1 cellular context compared by ENCODE assay signal in the genomic region with DNA sequence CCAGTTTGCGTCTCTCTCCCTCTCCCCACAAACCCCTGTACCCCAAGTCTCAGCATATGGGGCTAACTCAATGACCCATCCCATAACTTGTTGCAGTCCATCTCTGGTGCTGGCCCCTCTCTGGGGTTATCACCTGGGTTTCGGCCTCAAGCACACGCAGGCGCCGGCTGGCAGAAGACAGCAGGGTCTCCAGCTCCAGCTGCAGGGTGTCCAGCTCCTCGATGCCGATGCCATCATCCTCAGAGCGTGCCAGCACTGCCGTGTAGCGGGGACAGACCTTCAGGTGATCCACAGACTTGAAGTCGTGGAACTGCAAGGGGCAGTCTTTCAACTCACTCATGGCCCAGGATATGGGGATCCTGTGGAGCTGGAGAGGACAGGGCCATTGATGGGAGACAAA.
TF ChIP-seq lines count a peak whose summit lies in the region.

No MANE protein-coding gene starts in this region.

TF ChIP-seq in endothelial cell of umbilical vein, 7 proteins besides CTCF, POLR2A, EP300 and RAD21:
- TF ChIP-seq GATA2 (IDR thresholded peaks at IDR 0.05; ENCODE audit: insufficient read depth, insufficient read length, low read depth, low read length) (no peak), JUN (IDR thresholded peaks at IDR 0.05; ENCODE audit: borderline replicate concordance, insufficient read depth, insufficient read length, low read depth) (no peak), FOS (IDR thresholded peaks at IDR 0.05; ENCODE audit: borderline replicate concordance, insufficient read depth, low read length) (no peak), POLR2AphosphoS5 (IDR thresholded peaks at IDR 0.05; ENCODE audit: insufficient read depth, low read depth, low read length) (no peak), EZH2 (IDR thresholded peaks at IDR 0.05; ENCODE audit: borderline replicate concordance, low read depth, low read length, severe bottlenecking) (no peak), MYC (IDR thresholded peaks at IDR 0.05; ENCODE audit: low read depth, low read length) (no peak)
- TF ChIP-seq, protein P1, sequence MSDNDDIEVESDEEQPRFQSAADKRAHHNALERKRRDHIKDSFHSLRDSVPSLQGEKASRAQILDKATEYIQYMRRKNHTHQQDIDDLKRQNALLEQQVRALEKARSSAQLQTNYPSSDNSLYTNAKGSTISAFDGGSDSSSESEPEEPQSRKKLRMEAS (IDR thresholded peaks at IDR 0.05; ENCODE audit: insufficient read depth, insufficient read length): no peak
